ENCODE assay signal across 8 cellular contexts in the genomic region with DNA sequence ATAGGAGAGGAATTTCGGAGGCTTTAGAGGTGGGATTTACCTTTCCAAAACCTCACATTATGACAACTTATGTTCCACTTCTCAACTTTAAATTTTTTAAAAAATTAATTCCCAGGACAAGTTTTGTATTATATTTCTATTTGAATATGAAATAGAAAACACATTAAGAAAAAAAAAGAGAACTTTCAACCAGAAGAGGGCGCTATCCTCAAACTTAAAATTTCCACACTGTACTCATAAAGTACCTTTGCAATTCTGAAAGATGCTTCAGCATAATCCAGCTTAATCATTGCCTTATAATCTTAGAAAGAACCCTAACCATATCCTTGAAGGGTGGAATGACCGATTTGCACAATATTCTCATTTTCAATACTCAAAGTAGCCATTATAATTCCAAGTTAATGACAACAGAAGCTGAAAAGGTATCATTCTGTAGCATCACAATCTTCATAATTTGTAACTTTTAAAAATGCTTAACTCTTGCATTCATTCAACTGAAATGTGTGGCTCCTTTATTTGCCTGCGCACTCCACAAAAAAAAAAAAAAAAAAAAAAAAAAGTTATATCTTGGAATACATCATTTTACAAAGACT.
DNase-seq lines count a peak whose midpoint lies in the region; ATAC-seq and TF ChIP-seq lines count a peak whose summit lies in the region.

No MANE protein-coding gene starts in this region.

- DNase-seq in heart right ventricle (no peak), Right ventricle myocardium inferior (ENCODE audit: missing footprints) (no peak), RKO (ENCODE audit: low spot score) (peak; percentile 39), foreskin melanocyte (peak; percentile 51), uterus (no peak), iPS-NIHi11 (ENCODE audit: low spot score) (no peak), mucosa of descending colon (no peak)

- WGBS in heart right ventricle, 2 donors: 37% methylated on average over 4 of the region's 4 CpGs

- H3K4me3 ChIP-seq in heart right ventricle: no peak overlapping the region
- no peak overlapping the region for H3K4me3 ChIP-seq in uterus
- no peak overlapping the region for H3K4me3 ChIP-seq in mucosa of descending colon

- H3K27me3 ChIP-seq in heart right ventricle (no peaks in the 10 kb centered on the region), uterus (no peaks in the 10 kb centered on the region)

- no peak overlapping the region for H3K27ac ChIP-seq in heart right ventricle
- no peak overlapping the region for H3K27ac ChIP-seq in uterus

- intact Hi-C loops in heart right ventricle (cut with DNase I): loop anchor here in 4 of 10 donors (2.0 to 10.0 kb wide), 4 partner anchors 597 to 902 kb away; a partner anchor contains a TSS
- intact Hi-C loops in Right ventricle myocardium inferior (cut with DNase I): loop anchor here (2.0 kb wide), 1 partner anchor 598 kb away; no protein-coding TSS in a partner anchor
- intact Hi-C loops in uterus (cut with DNase I; ENCODE audit: low total_unique reads): loop anchor here (5.0 kb wide), 1 partner anchor 602 kb away; no protein-coding TSS in a partner anchor
- intact Hi-C loops in mucosa of descending colon (cut with DNase I, micrococcal nuclease): loop anchor here in 1 of 2 donors (5.0 kb wide), 1 partner anchor 597 kb away; no protein-coding TSS in a partner anchor

- H3K36me3 ChIP-seq in heart right ventricle (no peaks in the 10 kb centered on the region), uterus (no peaks in the 10 kb centered on the region), mucosa of descending colon (ENCODE audit: low read depth) (no peaks in the 10 kb centered on the region)

- TF ChIP-seq CTCF in heart right ventricle (IDR thresholded peaks at IDR 0.05) (peak; percentile 11 to 62 (median 53)), uterus (IDR thresholded peaks at IDR 0.05) (peak in 3 of 4 experiments; percentile 40 to 67 (median 41)), mucosa of descending colon (IDR thresholded peaks at IDR 0.05) (no peak)

- no peaks in the 10 kb centered on the region for H3K9me3 ChIP-seq in heart right ventricle
- no peaks in the 10 kb centered on the region for H3K9me3 ChIP-seq in uterus
- no peaks in the 10 kb centered on the region for H3K9me3 ChIP-seq in mucosa of descending colon

- no peak for TF ChIP-seq POLR2A in uterus (IDR thresholded peaks at IDR 0.05)

- H3K4me1 ChIP-seq in heart right ventricle (no peaks in the 10 kb centered on the region), uterus (no peaks in the 10 kb centered on the region), mucosa of descending colon (ENCODE audit: low read depth) (no peaks in the 10 kb centered on the region)

- no peak for ATAC-seq in heart right ventricle
- ATAC-seq in Right ventricle myocardium inferior: no peak
- no peak for ATAC-seq in HG03280 (IDR thresholded peaks at IDR 0.05; ENCODE audit: unreplicated experiment)
- ATAC-seq in mucosa of descending colon: no peak

Comparison
In these comparisons a context has a peak if more than half of its experiments do, and no peak if none do; other contexts are left out.
1. DNase-seq: peak in RKO (single experiment) and foreskin melanocyte (single experiment); none in heart right ventricle (0 of 2), Right ventricle myocardium inferior (single experiment), uterus (0 of 2), iPS-NIHi11 (single experiment) and mucosa of descending colon (0 of 3).